ENCODE assay signal across 10 cellular contexts in genomic region chr7:107622429-107622828, GRCh38. TPM values are rescaled to one million over a fixed set of nuclear protein-coding genes. Genes with fewer than 3 reads are reported as not detected.
DNase-seq lines count a peak whose midpoint lies in the region; ATAC-seq and TF ChIP-seq lines count a peak whose summit lies in the region.
"Had no signal": no experiment of that assay in that cellular context is flagged by ENCODE, and none has a peak within 500 bp of the region (broad histone marks: within the 10 kb centered on the region; RNA-seq: fewer than 3 reads in every experiment).

No MANE protein-coding gene starts in this region.

- peak; percentile 29 for DNase-seq in A172 (ENCODE audit: low spot score)
- peak; percentile 11 for DNase-seq in SIG-M5 (lab: John Stamatoyannopoulos, UW)
- no peak for DNase-seq in heart right ventricle
- DNase-seq in NCI-H69 (lab: John Stamatoyannopoulos, UW) = no peak
- DNase-seq in effector CD8-positive, alpha-beta T cell (lab: John Stamatoyannopoulos, UW) = no peak
- no peak for DNase-seq in DMS53 (lab: John Stamatoyannopoulos, UW)
- DNase-seq: NCI-H2081, nephron progenitor cell had no signal

- H3K4me1 ChIP-seq in heart right ventricle = peaks cover 0 to 14% (median 0%) of the 10 kb centered on the region in 9 donors

- intact Hi-C loops in heart right ventricle (cut with DNase I) = no loop called here

- H3K27ac ChIP-seq in heart right ventricle = peak overlapping the region in 1 of 10 donors; percentile 18

- no peak overlapping the region for H3K4me3 ChIP-seq in heart right ventricle

- peaks cover 0 to 67% (median 7%) of the 10 kb centered on the region in 9 donors for H3K36me3 ChIP-seq in heart right ventricle

- H3K27me3 ChIP-seq in heart right ventricle = no peaks in the 10 kb centered on the region

- peak; percentile 58 for ATAC-seq in GM21825 (IDR thresholded peaks at IDR 0.05; ENCODE audit: unreplicated experiment)
- peak in 5 of 8 donors; percentile 22 to 81 (median 41) for ATAC-seq in heart right ventricle
- no peak for ATAC-seq in HG02973 (IDR thresholded peaks at IDR 0.05; ENCODE audit: unreplicated experiment)

- TF ChIP-seq CTCF in heart right ventricle (IDR thresholded peaks at IDR 0.05) = no peak

- H3K9me3 ChIP-seq in heart right ventricle = peaks cover 0 to 4% (median 0%) of the 10 kb centered on the region in 11 donors

- WGBS in heart right ventricle, 2 donors = 54 to 59% methylated on average over 1 of the region's 1 CpG

RNA-seq across cellular contexts. Expression of gene SLC26A4, which starts 38.2 kb away (rescaled TPM):
- 0.02 TPM in 1 of 2 replicates, not detected in the other for total RNA-seq in A172 (2014; rRNA removed; shearing (Covaris generic))
- 1 to 10 TPM in 2 of 10 donors, under 1 TPM in 8; 0.15 to 1.2 (median 0.72) TPM for total RNA-seq in heart right ventricle
- under 1 TPM; 0.23 to 0.73 TPM for polyA plus RNA-seq in heart right ventricle

RNA-seq across cellular contexts. Expression of gene BCAP29, which starts 42.4 kb away (rescaled TPM):
- total RNA-seq in A172 (2014; rRNA removed; shearing (Covaris generic)) = 127 and 151 TPM in 2 replicates
- total RNA-seq in heart right ventricle = 100 to 1,000 TPM in 9 of 10 donors, 10 to 100 TPM in 1; 94.7 to 141 (median 118) TPM
- 100 to 1,000 TPM in 1 of 2 donors, 10 to 100 TPM in 1; 62.7 to 107 TPM for polyA plus RNA-seq in heart right ventricle

RNA-seq across cellular contexts. Expression of gene DUS4L, which starts 58.7 kb away (rescaled TPM):
- 16.0 and 33.9 TPM in 2 replicates for total RNA-seq in A172 (2014; rRNA removed; shearing (Covaris generic))
- 10 to 100 TPM in 2 of 10 donors, 1 to 10 TPM in 8; 6.6 to 10.6 (median 9.0) TPM for total RNA-seq in heart right ventricle
- polyA plus RNA-seq in heart right ventricle = 1 to 10 TPM; 3.0 to 5.7 TPM

RNA-seq across cellular contexts. Expression of gene COG5, which starts 58.7 kb away (rescaled TPM):
- total RNA-seq in A172 (2014; rRNA removed; shearing (Covaris generic)) = 28.1 and 84.0 TPM in 2 replicates
- total RNA-seq in heart right ventricle = 10 to 100 TPM; 44.2 to 65.8 (median 53.0) TPM
- polyA plus RNA-seq in heart right ventricle = 10 to 100 TPM in 1 of 2 donors, 1 to 10 TPM in 1; 8.4 to 14.7 TPM

Comparison
In these comparisons a context has a peak if more than half of its experiments do, and no peak if none do; other contexts are left out.
1. DNase-seq: peak in A172 (single experiment) and SIG-M5 (single experiment); none in heart right ventricle (0 of 2), NCI-H69 (single experiment), effector CD8-positive, alpha-beta T cell (single experiment) and DMS53 (single experiment).